Comparison of ENCODE assay signal across 3 cellular contexts in the genomic region with DNA sequence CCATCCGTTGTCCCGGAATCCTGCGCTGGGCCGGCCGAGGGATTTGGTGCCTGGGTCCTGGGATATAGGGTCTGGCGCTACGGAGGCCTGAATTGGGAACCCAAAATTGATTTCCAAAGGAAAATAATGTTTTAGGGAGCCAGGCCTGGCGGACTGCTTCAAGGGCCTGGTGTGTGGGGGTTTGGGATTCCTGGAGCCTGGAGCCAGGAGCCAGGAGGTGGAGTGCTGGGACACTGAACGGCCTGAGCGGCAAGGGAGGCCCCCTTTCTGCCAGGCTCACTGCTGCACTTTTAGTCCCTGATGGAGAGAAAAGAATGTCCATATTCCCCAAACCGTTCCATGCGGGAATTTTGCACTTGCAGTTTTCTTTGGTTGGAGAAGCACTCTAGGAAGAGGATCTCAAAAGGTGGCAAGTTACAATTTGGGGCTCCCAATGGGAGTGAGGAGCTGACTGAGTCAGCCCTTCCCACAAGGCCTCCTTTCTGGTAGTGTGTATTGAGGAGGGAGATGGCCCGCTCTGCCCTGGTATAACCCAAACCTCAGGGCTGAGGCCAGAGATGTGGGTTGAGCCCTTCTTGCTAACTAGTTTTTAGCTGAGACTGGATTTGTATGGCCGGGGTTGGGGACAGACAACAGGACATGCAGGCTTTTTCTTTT.
TF ChIP-seq lines count a peak whose summit lies in the region.

No MANE protein-coding gene starts in this region.

TF ChIP-seq in SK-N-SH, 30 proteins besides CTCF, POLR2A, EP300 and RAD21 (continues in another document):
- TF ChIP-seq YY1 (IDR thresholded peaks at IDR 0.05; ENCODE audit: low read depth) (no peak), TEAD4 (IDR thresholded peaks at IDR 0.05; ENCODE audit: borderline replicate concordance, insufficient read depth) (no peak), IRF3 (IDR thresholded peaks at IDR 0.05; ENCODE audit: low read depth, low read length) (no peak), RXRA (IDR thresholded peaks at IDR 0.05; ENCODE audit: borderline replicate concordance, low read depth) (no peak), TCF12 (IDR thresholded peaks at IDR 0.05) (no peak), GATA2 (CRISPR knock-in tag; IDR thresholded peaks at IDR 0.05) (no peak), RCOR1 (IDR thresholded peaks at IDR 0.05; ENCODE audit: low read length) (no peak), MXI1 (IDR thresholded peaks at IDR 0.05; ENCODE audit: low read depth, low read length) (no peak), FOXM1 (IDR thresholded peaks at IDR 0.05; ENCODE audit: low read depth) (no peak), CHD2 (IDR thresholded peaks at IDR 0.05; ENCODE audit: low read length, partially characterized antibody) (no peak), POLR2AphosphoS5 (IDR thresholded peaks at IDR 0.05; ENCODE audit: low read depth, low read length) (no peak), REST (IDR thresholded peaks at IDR 0.05; ENCODE audit: low read depth, low read length) (no peak), NFIC (IDR thresholded peaks at IDR 0.05; ENCODE audit: borderline replicate concordance) (no peak), ELF1 (IDR thresholded peaks at IDR 0.05) (no peak), FOXJ3 (CRISPR knock-in tag; IDR thresholded peaks at IDR 0.05) (no peak), RFX5 (IDR thresholded peaks at IDR 0.05; ENCODE audit: low read length) (no peak), FOSL2 (IDR thresholded peaks at IDR 0.05; ENCODE audit: borderline replicate concordance, low read depth) (no peak)
- TF ChIP-seq, protein P1, sequence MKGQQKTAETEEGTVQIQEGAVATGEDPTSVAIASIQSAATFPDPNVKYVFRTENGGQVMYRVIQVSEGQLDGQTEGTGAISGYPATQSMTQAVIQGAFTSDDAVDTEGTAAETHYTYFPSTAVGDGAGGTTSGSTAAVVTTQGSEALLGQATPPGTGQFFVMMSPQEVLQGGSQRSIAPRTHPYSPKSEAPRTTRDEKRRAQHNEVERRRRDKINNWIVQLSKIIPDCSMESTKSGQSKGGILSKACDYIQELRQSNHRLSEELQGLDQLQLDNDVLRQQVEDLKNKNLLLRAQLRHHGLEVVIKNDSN (IDR thresholded peaks at IDR 0.05; ENCODE audit: borderline replicate concordance, low read depth) = no peak

TF ChIP-seq in SK-N-SH treated with all-trans-retinoic acid at 6 μM for 48 hours, 23 proteins besides CTCF, POLR2A, EP300 and RAD21:
- TF ChIP-seq ZFP3 (CRISPR knock-in tag; IDR thresholded peaks at IDR 0.05) (no peak), RARB (CRISPR knock-in tag; IDR thresholded peaks at IDR 0.05) (no peak)

TF ChIP-seq in H1, 55 proteins besides CTCF, POLR2A, EP300 and RAD21:
- 0 out of 2 replicates have a peak, but pooled peaks have one; percentile 22 for TF ChIP-seq MAX (IDR thresholded peaks at IDR 0.05)
- TF ChIP-seq CREB1 (IDR thresholded peaks at IDR 0.05) = no peak
- no peak for TF ChIP-seq CBX5 (IDR thresholded peaks at IDR 0.05; ENCODE audit: low read depth, low read length)
- no peak for TF ChIP-seq ASH2L (IDR thresholded peaks at IDR 0.05; ENCODE audit: low read length)
- no peak for TF ChIP-seq KDM5A (IDR thresholded peaks at IDR 0.05; ENCODE audit: low read length)
- no peak for TF ChIP-seq USF2 (IDR thresholded peaks at IDR 0.05; ENCODE audit: low read length)
- TF ChIP-seq GABPA (IDR thresholded peaks at IDR 0.05; ENCODE audit: borderline replicate concordance, insufficient read depth, low read length) = no peak
- TF ChIP-seq CBX8 (IDR thresholded peaks at IDR 0.05; ENCODE audit: borderline replicate concordance, low read depth, low read length) = 0 out of 2 replicates have a peak, but pooled peaks have one; percentile 67
- no peak for TF ChIP-seq TEAD4 (IDR thresholded peaks at IDR 0.05; ENCODE audit: low read depth, low read length)
- no peak for TF ChIP-seq NRF1 (IDR thresholded peaks at IDR 0.05; ENCODE audit: low read depth, low read length)
- TF ChIP-seq JUN (IDR thresholded peaks at IDR 0.05; ENCODE audit: low read depth, low read length) = no peak
- no peak for TF ChIP-seq ATF3 (IDR thresholded peaks at IDR 0.05; ENCODE audit: insufficient read depth, low read depth, low read length)
- TF ChIP-seq RNF2 (IDR thresholded peaks at IDR 0.05; ENCODE audit: borderline replicate concordance, low read depth, low read length, missing control alignments, poor library complexity, severe bottlenecking) = peak; percentile 16
- no peak for TF ChIP-seq JUND (IDR thresholded peaks at IDR 0.05; ENCODE audit: low read length)
- no peak for TF ChIP-seq BCL11A (IDR thresholded peaks at IDR 0.05; ENCODE audit: low read depth in 2 of 2, low read length in 2 of 2)
- TF ChIP-seq PHF8 (conservative IDR thresholded peaks at IDR 0.05; ENCODE audit: low read depth, low read length) = no peak
- peak; percentile 59; the same call in 1 of the 2 replicates for TF ChIP-seq SUZ12 (IDR thresholded peaks at IDR 0.05; ENCODE audit: low read length)
- TF ChIP-seq, protein P2, sequence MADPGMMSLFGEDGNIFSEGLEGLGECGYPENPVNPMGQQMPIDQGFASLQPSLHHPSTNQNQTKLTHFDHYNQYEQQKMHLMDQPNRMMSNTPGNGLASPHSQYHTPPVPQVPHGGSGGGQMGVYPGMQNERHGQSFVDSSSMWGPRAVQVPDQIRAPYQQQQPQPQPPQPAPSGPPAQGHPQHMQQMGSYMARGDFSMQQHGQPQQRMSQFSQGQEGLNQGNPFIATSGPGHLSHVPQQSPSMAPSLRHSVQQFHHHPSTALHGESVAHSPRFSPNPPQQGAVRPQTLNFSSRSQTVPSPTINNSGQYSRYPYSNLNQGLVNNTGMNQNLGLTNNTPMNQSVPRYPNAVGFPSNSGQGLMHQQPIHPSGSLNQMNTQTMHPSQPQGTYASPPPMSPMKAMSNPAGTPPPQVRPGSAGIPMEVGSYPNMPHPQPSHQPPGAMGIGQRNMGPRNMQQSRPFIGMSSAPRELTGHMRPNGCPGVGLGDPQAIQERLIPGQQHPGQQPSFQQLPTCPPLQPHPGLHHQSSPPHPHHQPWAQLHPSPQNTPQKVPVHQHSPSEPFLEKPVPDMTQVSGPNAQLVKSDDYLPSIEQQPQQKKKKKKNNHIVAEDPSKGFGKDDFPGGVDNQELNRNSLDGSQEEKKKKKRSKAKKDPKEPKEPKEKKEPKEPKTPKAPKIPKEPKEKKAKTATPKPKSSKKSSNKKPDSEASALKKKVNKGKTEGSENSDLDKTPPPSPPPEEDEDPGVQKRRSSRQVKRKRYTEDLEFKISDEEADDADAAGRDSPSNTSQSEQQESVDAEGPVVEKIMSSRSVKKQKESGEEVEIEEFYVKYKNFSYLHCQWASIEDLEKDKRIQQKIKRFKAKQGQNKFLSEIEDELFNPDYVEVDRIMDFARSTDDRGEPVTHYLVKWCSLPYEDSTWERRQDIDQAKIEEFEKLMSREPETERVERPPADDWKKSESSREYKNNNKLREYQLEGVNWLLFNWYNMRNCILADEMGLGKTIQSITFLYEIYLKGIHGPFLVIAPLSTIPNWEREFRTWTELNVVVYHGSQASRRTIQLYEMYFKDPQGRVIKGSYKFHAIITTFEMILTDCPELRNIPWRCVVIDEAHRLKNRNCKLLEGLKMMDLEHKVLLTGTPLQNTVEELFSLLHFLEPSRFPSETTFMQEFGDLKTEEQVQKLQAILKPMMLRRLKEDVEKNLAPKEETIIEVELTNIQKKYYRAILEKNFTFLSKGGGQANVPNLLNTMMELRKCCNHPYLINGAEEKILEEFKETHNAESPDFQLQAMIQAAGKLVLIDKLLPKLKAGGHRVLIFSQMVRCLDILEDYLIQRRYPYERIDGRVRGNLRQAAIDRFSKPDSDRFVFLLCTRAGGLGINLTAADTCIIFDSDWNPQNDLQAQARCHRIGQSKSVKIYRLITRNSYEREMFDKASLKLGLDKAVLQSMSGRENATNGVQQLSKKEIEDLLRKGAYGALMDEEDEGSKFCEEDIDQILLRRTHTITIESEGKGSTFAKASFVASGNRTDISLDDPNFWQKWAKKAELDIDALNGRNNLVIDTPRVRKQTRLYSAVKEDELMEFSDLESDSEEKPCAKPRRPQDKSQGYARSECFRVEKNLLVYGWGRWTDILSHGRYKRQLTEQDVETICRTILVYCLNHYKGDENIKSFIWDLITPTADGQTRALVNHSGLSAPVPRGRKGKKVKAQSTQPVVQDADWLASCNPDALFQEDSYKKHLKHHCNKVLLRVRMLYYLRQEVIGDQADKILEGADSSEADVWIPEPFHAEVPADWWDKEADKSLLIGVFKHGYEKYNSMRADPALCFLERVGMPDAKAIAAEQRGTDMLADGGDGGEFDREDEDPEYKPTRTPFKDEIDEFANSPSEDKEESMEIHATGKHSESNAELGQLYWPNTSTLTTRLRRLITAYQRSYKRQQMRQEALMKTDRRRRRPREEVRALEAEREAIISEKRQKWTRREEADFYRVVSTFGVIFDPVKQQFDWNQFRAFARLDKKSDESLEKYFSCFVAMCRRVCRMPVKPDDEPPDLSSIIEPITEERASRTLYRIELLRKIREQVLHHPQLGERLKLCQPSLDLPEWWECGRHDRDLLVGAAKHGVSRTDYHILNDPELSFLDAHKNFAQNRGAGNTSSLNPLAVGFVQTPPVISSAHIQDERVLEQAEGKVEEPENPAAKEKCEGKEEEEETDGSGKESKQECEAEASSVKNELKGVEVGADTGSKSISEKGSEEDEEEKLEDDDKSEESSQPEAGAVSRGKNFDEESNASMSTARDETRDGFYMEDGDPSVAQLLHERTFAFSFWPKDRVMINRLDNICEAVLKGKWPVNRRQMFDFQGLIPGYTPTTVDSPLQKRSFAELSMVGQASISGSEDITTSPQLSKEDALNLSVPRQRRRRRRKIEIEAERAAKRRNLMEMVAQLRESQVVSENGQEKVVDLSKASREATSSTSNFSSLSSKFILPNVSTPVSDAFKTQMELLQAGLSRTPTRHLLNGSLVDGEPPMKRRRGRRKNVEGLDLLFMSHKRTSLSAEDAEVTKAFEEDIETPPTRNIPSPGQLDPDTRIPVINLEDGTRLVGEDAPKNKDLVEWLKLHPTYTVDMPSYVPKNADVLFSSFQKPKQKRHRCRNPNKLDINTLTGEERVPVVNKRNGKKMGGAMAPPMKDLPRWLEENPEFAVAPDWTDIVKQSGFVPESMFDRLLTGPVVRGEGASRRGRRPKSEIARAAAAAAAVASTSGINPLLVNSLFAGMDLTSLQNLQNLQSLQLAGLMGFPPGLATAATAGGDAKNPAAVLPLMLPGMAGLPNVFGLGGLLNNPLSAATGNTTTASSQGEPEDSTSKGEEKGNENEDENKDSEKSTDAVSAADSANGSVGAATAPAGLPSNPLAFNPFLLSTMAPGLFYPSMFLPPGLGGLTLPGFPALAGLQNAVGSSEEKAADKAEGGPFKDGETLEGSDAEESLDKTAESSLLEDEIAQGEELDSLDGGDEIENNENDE (IDR thresholded peaks at IDR 0.05; ENCODE audit: insufficient replicate concordance, low read length) = no peak
- peak; percentile 2 for TF ChIP-seq EZH2 (IDR thresholded peaks at IDR 0.05; ENCODE audit: low read depth, low read length, severe bottlenecking)
- TF ChIP-seq CTBP2 (IDR thresholded peaks at IDR 0.05; ENCODE audit: borderline replicate concordance, insufficient read depth, insufficient read length, low read length) = no peak
- no peak for TF ChIP-seq CHD2 (IDR thresholded peaks at IDR 0.05; ENCODE audit: low read length)
- no peak for TF ChIP-seq TAF7 (optimal IDR thresholded peaks at IDR 0.05; ENCODE audit: borderline replicate concordance, low read depth, low read length)
- no peak for TF ChIP-seq RXRA (IDR thresholded peaks at IDR 0.05; ENCODE audit: insufficient read depth, low read depth, low read length)
- TF ChIP-seq SP1 (IDR thresholded peaks at IDR 0.05; ENCODE audit: low read depth, low read length) = no peak
- TF ChIP-seq, protein P3, sequence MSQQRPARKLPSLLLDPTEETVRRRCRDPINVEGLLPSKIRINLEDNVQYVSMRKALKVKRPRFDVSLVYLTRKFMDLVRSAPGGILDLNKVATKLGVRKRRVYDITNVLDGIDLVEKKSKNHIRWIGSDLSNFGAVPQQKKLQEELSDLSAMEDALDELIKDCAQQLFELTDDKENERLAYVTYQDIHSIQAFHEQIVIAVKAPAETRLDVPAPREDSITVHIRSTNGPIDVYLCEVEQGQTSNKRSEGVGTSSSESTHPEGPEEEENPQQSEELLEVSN (IDR thresholded peaks at IDR 0.05) = no peak
- TF ChIP-seq GTF2F1 (IDR thresholded peaks at IDR 0.05; ENCODE audit: borderline replicate concordance, low read depth, low read length) = no peak
- 0 out of 2 replicates have a peak, but pooled peaks have one; percentile 12 for TF ChIP-seq RBBP5 (IDR thresholded peaks at IDR 0.05; ENCODE audit: borderline replicate concordance, low read depth, low read length)
